Comparison of ENCODE assay signal across 1 cellular context in the genomic region with DNA sequence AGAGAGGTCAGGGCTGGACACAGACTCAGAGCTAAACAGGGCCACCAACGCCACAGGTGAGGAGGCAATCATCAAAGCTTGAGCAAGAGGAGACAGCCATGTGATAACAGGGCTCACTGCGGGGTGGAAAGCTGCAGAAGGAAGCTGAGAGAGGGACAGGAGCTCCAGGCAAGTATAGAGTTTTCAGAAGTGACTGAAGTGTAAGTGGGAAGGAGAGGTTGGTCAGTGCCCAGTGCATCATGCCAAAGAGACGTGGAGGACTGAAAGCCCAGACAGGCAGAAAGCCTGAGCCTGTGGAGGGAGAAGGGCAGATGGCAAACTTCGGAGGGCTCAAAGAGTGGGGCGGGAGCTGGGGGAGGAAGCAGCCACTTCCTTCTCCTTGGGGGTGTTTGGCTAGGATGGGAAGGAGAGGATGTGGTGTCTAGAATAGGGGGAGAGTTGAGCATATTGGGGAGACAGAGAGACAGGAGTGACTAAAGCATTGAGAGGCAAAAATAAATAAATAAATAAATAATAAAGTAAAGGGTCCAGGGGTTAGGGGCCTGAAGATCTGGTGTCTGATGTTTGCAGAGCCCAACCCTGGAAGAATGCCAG.
TF ChIP-seq lines count a peak whose summit lies in the region.

No MANE protein-coding gene starts in this region.

TF ChIP-seq in HepG2, 621 proteins besides CTCF, POLR2A, EP300 and RAD21 (continued from another document and continues in another):
- TF ChIP-seq, protein P1, sequence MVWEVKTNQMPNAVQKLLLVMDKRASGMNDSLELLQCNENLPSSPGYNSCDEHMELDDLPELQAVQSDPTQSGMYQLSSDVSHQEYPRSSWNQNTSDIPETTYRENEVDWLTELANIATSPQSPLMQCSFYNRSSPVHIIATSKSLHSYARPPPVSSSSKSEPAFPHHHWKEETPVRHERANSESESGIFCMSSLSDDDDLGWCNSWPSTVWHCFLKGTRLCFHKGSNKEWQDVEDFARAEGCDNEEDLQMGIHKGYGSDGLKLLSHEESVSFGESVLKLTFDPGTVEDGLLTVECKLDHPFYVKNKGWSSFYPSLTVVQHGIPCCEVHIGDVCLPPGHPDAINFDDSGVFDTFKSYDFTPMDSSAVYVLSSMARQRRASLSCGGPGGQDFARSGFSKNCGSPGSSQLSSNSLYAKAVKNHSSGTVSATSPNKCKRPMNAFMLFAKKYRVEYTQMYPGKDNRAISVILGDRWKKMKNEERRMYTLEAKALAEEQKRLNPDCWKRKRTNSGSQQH (CRISPR knock-in tag; IDR thresholded peaks at IDR 0.05; ENCODE audit: low read depth), result no peak
- TF ChIP-seq ATF4 (CRISPR knock-in tag; IDR thresholded peaks at IDR 0.05) (no peak), ZNF605 (CRISPR knock-in tag; IDR thresholded peaks at IDR 0.05) (0 out of 2 replicates have a peak, but pooled peaks have one; percentile 6), U2AF2 (IDR thresholded peaks at IDR 0.05; ENCODE audit: low read depth, low read length) (no peak), ELF3 (CRISPR knock-in tag; IDR thresholded peaks at IDR 0.05) (0 out of 2 replicates have a peak, but pooled peaks have one; percentile 10), SAFB2 (CRISPR knock-in tag; IDR thresholded peaks at IDR 0.05; ENCODE audit: borderline replicate concordance, low read depth) (peak; percentile 42; the same call in 1 of the 2 replicates), MLXIP (CRISPR knock-in tag; IDR thresholded peaks at IDR 0.05; ENCODE audit: borderline replicate concordance) (no peak), RAD51 (IDR thresholded peaks at IDR 0.05; ENCODE audit: borderline replicate concordance) (no peak), PHF8 (CRISPR knock-in tag; IDR thresholded peaks at IDR 0.05) (0 out of 2 replicates have a peak, but pooled peaks have one; percentile 20), HMG20B (CRISPR knock-in tag; conservative IDR thresholded peaks at IDR 0.05) (no peak), HNF4G (IDR thresholded peaks at IDR 0.05; ENCODE audit: borderline replicate concordance, low read depth, low read length) (no peak), HNF4G (CRISPR knock-in tag; IDR thresholded peaks at IDR 0.05; ENCODE audit: borderline replicate concordance, low read depth) (no peak), XRCC5 (optimal IDR thresholded peaks at IDR 0.05; ENCODE audit: low read length) (no peak), ZNF687 (CRISPR knock-in tag; IDR thresholded peaks at IDR 0.05) (0 out of 2 replicates have a peak, but pooled peaks have one; percentile 3), ZSCAN21 (CRISPR knock-in tag; IDR thresholded peaks at IDR 0.05; ENCODE audit: borderline replicate concordance) (no peak), CEBPG (CRISPR knock-in tag; IDR thresholded peaks at IDR 0.05) (peak; percentile 60), JUN (CRISPR knock-in tag; IDR thresholded peaks at IDR 0.05) (no peak), ZNF34 (CRISPR knock-in tag; IDR thresholded peaks at IDR 0.05; ENCODE audit: borderline replicate concordance) (no peak), SUZ12 (IDR thresholded peaks at IDR 0.05; ENCODE audit: low read depth, low read length) (no peak), ZNF597 (CRISPR knock-in tag; IDR thresholded peaks at IDR 0.05) (no peak), GABPA (IDR thresholded peaks at IDR 0.05; ENCODE audit: low read depth, low read length) (no peak), GABPA (CRISPR knock-in tag; IDR thresholded peaks at IDR 0.05; ENCODE audit: low read depth) (no peak), MTA1 (CRISPR knock-in tag; IDR thresholded peaks at IDR 0.05; ENCODE audit: borderline replicate concordance) (0 out of 2 replicates have a peak, but pooled peaks have one; percentile 3), PLSCR1 (CRISPR knock-in tag; IDR thresholded peaks at IDR 0.05; ENCODE audit: borderline replicate concordance) (no peak), PTBP1 (IDR thresholded peaks at IDR 0.05; ENCODE audit: low read depth, low read length, poor library complexity, severe bottlenecking) (no peak), ZNF296 (CRISPR knock-in tag; conservative IDR thresholded peaks at IDR 0.05) (no peak), DRAP1 (CRISPR knock-in tag; IDR thresholded peaks at IDR 0.05) (no peak), ZGPAT (CRISPR knock-in tag; IDR thresholded peaks at IDR 0.05) (no peak), ZNF441 (CRISPR knock-in tag; IDR thresholded peaks at IDR 0.05; ENCODE audit: borderline replicate concordance) (no peak), PITX1 (CRISPR knock-in tag; IDR thresholded peaks at IDR 0.05) (0 out of 2 replicates have a peak, but pooled peaks have one; percentile 0), ZNF737 (CRISPR knock-in tag; IDR thresholded peaks at IDR 0.05; ENCODE audit: borderline replicate concordance) (no peak), ARNT (IDR thresholded peaks at IDR 0.05) (no peak), NFE2L2 (IDR thresholded peaks at IDR 0.05; ENCODE audit: low read length) (no peak)
- TF ChIP-seq, protein P2, sequence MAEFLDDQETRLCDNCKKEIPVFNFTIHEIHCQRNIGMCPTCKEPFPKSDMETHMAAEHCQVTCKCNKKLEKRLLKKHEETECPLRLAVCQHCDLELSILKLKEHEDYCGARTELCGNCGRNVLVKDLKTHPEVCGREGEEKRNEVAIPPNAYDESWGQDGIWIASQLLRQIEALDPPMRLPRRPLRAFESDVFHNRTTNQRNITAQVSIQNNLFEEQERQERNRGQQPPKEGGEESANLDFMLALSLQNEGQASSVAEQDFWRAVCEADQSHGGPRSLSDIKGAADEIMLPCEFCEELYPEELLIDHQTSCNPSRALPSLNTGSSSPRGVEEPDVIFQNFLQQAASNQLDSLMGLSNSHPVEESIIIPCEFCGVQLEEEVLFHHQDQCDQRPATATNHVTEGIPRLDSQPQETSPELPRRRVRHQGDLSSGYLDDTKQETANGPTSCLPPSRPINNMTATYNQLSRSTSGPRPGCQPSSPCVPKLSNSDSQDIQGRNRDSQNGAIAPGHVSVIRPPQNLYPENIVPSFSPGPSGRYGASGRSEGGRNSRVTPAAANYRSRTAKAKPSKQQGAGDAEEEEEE (CRISPR knock-in tag; IDR thresholded peaks at IDR 0.05; ENCODE audit: borderline replicate concordance), result no peak
- TF ChIP-seq, protein P3, sequence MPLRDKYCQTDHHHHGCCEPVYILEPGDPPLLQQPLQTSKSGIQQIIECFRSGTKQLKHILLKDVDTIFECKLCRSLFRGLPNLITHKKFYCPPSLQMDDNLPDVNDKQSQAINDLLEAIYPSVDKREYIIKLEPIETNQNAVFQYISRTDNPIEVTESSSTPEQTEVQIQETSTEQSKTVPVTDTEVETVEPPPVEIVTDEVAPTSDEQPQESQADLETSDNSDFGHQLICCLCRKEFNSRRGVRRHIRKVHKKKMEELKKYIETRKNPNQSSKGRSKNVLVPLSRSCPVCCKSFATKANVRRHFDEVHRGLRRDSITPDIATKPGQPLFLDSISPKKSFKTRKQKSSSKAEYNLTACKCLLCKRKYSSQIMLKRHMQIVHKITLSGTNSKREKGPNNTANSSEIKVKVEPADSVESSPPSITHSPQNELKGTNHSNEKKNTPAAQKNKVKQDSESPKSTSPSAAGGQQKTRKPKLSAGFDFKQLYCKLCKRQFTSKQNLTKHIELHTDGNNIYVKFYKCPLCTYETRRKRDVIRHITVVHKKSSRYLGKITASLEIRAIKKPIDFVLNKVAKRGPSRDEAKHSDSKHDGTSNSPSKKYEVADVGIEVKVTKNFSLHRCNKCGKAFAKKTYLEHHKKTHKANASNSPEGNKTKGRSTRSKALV (CRISPR knock-in tag; IDR thresholded peaks at IDR 0.05), result no peak
